Comparison of ENCODE assay signal across 12 cellular contexts in the genomic region with DNA sequence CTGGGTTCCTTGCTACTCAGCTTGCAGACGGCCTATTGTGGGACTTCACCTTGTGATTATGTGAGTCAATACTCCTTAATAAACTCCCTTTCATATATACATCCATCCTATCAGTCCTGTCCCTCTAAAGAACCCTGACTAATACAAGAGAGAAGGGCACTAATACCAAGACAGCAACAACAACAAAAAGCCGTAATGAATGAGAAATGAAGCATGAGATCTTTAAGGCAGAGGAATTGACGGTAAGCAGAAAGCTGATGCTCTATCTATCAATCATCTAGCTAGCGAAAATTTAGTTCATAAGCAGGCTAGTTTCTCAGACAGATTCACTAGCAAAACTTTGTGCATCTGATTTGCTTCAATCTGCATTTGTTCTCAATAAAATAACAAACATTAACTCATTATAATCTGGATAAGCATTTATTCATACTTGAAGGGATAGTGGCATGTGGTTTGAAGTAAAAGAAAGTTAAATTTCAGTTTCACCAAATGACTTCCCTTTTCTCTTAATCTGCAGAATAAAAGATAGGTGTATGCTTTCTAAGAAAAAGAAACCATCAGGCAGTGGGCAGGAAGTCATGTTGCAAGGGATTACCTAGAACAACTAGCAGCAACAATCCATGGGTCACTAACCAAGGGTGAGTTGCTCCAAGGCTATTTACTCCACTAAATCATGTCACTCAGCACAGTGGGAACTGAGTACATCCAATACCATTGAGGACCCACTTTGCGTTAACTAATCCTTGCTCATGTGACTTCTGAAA.
DNase-seq lines count a peak whose midpoint lies in the region; ATAC-seq, FAIRE-seq and TF ChIP-seq lines count a peak whose summit lies in the region.
"Had no signal": no experiment of that assay in that cellular context is flagged by ENCODE, and none has a peak within 500 bp of the region (broad histone marks: within the 10 kb centered on the region; RNA-seq: fewer than 3 reads in every experiment).

No MANE protein-coding gene starts in this region.

- no peaks in the 10 kb centered on the region for H3K27me3 Mint-ChIP-seq in Caco-2 (ENCODE audit: insufficient read depth, unreplicated experiment)
- H3K27me3 Mint-ChIP-seq: CD4-positive, alpha-beta T cell had no signal

- POLR2A ChIA-PET in GM12878 (lab: Charles Lee) (no interaction called here), Caco-2 (lab: Charles Lee) (no interaction called here)

- H3K36me3 Mint-ChIP-seq in Caco-2 (ENCODE audit: insufficient read depth, unreplicated experiment): no peaks in the 10 kb centered on the region

- no peak overlapping the region for H3K27ac Mint-ChIP-seq in Caco-2 (ENCODE audit: unreplicated experiment)
- H3K27ac Mint-ChIP-seq: CD4-positive, alpha-beta T cell had no signal

- peak overlapping the region; percentile 43 for H2AFZ ChIP-seq in GM12878 (ENCODE audit: control insufficient read depth, low read depth, low read length)

- peaks cover 6% of the 10 kb centered on the region; the same call in 2 of the 3 replicates for H3K9me3 ChIP-seq in GM12878 (replicated peaks; ENCODE audit: control insufficient read depth, insufficient read depth, low read length)
- peaks cover 0 to 23% (median 0%) of the 10 kb centered on the region in 11 donors for H3K9me3 ChIP-seq in heart right ventricle
- no peaks in the 10 kb centered on the region; the same call in 1 of the 2 replicates for H3K9me3 ChIP-seq in Caco-2

- peak overlapping the region; percentile 34; the same call in 1 of the 2 replicates for H3K4me2 ChIP-seq in GM12878 (ENCODE audit: control insufficient read depth, insufficient read depth)

- H3K4me3 Mint-ChIP-seq in Caco-2 (ENCODE audit: unreplicated experiment): no peak overlapping the region
- H3K4me3 Mint-ChIP-seq: CD4-positive, alpha-beta T cell had no signal

- no peak for TF ChIP-seq RAD21 in GM12878 (IDR thresholded peaks at IDR 0.05; ENCODE audit: insufficient read depth, low read depth, low read length)

- H3K4me3 ChIP-seq in GM12878 (no peak overlapping the region), heart right ventricle (no peak overlapping the region), Caco-2 (ENCODE audit: low read depth, low read length) (no peak overlapping the region)

- WGBS in GM12878 (ENCODE audit: insufficient coverage, insufficient replicate concordance, low lambda C conversion rate, missing lambda C conversion rate): 43% methylated on average over 5 of the region's 5 CpGs
- 88 to 89% methylated on average over 5 of the region's 5 CpGs for WGBS in heart right ventricle, 2 donors

- no peaks in the 10 kb centered on the region for H3K4me1 Mint-ChIP-seq in Caco-2 (ENCODE audit: low read depth, unreplicated experiment)

- H3K4me1 ChIP-seq in GM12878 (ENCODE audit: control insufficient read depth, insufficient read depth, low read length): peaks cover 16% of the 10 kb centered on the region
- H3K4me1 ChIP-seq in heart right ventricle: no peaks in the 10 kb centered on the region
- no peaks in the 10 kb centered on the region for H3K4me1 ChIP-seq in Caco-2

- in situ Hi-C loops in GM12878 (cut with MboI): no loop called here

- ATAC-seq in GM18861 (IDR thresholded peaks at IDR 0.05; ENCODE audit: unreplicated experiment) (peak; percentile 63), GM21381 (IDR thresholded peaks at IDR 0.05; ENCODE audit: unreplicated experiment) (peak; percentile 44), HG03095 (IDR thresholded peaks at IDR 0.05; ENCODE audit: unreplicated experiment) (peak; percentile 70), GM12878 (peak; percentile 67), heart right ventricle (no peak)
- ATAC-seq: PC-3 had no signal

- H3K9ac ChIP-seq in GM12878 (ENCODE audit: control insufficient read depth, insufficient read depth, low read length): no peak overlapping the region

- TF ChIP-seq CTCF in GM12878 (IDR thresholded peaks at IDR 0.05 in 2 of 3, conservative IDR thresholded peaks at IDR 0.05 in 1 of 3; ENCODE audit: control insufficient read depth in 2 of 3, extremely low read depth in 1 of 3, insufficient read depth in 1 of 3, low read depth in 3 of 3, low read length in 3 of 3) (no peak), heart right ventricle (IDR thresholded peaks at IDR 0.05) (no peak), Caco-2 (IDR thresholded peaks at IDR 0.05; ENCODE audit: insufficient read depth in 1 of 2, low read depth in 1 of 2, low read length in 1 of 2, severe bottlenecking in 1 of 2, unreplicated experiment in 1 of 2) (no peak)

- SMC1A ChIA-PET in GM12878 (lab: Charles Lee; ENCODE audit: uncharacterized antibody, unreplicated experiment): no interaction called here

- TF ChIP-seq POLR2A in GM12878 (IDR thresholded peaks at IDR 0.05; ENCODE audit: low read depth, low read length): no peak

- intact Hi-C loops in GM12878 (cut with micrococcal nuclease; ENCODE audit: unreplicated experiment) (no loop called here), heart right ventricle (cut with DNase I) (no loop called here), Caco-2 (cut with micrococcal nuclease; ENCODE audit: unreplicated experiment) (no loop called here)

- CTCF ChIA-PET in GM12878 (lab: Yijun Ruan, JAX) (interaction anchor here (1.9 kb wide), 1 partner anchor 23 kb away, joined by 5 read pairs; no protein-coding TSS in a partner anchor), Caco-2 (lab: Charles Lee) (no interaction called here)

- no peaks in the 10 kb centered on the region for H4K20me1 ChIP-seq in GM12878 (ENCODE audit: control insufficient read depth, insufficient read depth)

- BruUV-seq in GM12878 (replicated peaks; lab: Mats Ljungman, UMichigan) (no TSS peak), Caco-2 (replicated peaks; lab: Mats Ljungman, UMichigan) (no TSS peak)

- no peaks in the 10 kb centered on the region for H3K27me3 ChIP-seq in GM12878 (replicated peaks in 1 of 2; ENCODE audit: control insufficient read depth in 2 of 2, insufficient read depth in 2 of 2, low read length in 1 of 2)
- H3K27me3 ChIP-seq in heart right ventricle: no peaks in the 10 kb centered on the region
- H3K27me3 ChIP-seq in Caco-2 (replicated peaks; ENCODE audit: control insufficient read depth, insufficient read depth, low read length): no peaks in the 10 kb centered on the region

- RAD21 ChIA-PET in GM12878 (lab: Charles Lee; ENCODE audit: unreplicated experiment): no interaction called here

- H3K27ac ChIP-seq in GM12878 (ENCODE audit: control insufficient read depth, insufficient read depth): peak overlapping the region; percentile 42; the same call in 1 of the 2 replicates
- no peak overlapping the region for H3K27ac ChIP-seq in heart right ventricle

- no peaks in the 10 kb centered on the region for H3K79me2 ChIP-seq in GM12878 (ENCODE audit: control insufficient read depth, insufficient read depth, low read length)

- H3K36me3 ChIP-seq in GM12878 (ENCODE audit: control insufficient read depth in 2 of 2, insufficient read depth in 2 of 2, low read length in 1 of 2): no peaks in the 10 kb centered on the region
- H3K36me3 ChIP-seq in heart right ventricle: no peaks in the 10 kb centered on the region
- H3K36me3 ChIP-seq in Caco-2 (ENCODE audit: control insufficient read depth, insufficient read depth, low read length): no peaks in the 10 kb centered on the region

- FAIRE-seq in GM12878 (lab: Jason Lieb, UNC): no peak

- H3K9me3 Mint-ChIP-seq in Caco-2 (ENCODE audit: unreplicated experiment): peaks cover 5% of the 10 kb centered on the region

- DNase-seq in GM12878 (ENCODE audit: low read depth, low spot score): no peak
- DNase-seq in heart right ventricle: no peak
- no peak for DNase-seq in activated gamma-delta T cell treated with Interleukin-2 at 50 U/mL for 16 hours
- DNase-seq in stimulated activated naive CD4-positive, alpha-beta T cell treated with Interleukin-2 at 50 U/mL for 16 hours (lab: John Stamatoyannopoulos, UW): no peak
- DNase-seq in Caco-2: no peak
- DNase-seq: CD4-positive, alpha-beta T cell; cortex of kidney; NCI-H226; PC-3 had no signal

- no peak for TF ChIP-seq EP300 in GM12878 (IDR thresholded peaks at IDR 0.05; ENCODE audit: borderline replicate concordance in 1 of 2, control insufficient read depth in 1 of 2, low read depth in 2 of 2, low read length in 2 of 2)

TF ChIP-seq in GM12878, 131 proteins besides CTCF, POLR2A, EP300 and RAD21:
- TF ChIP-seq FOXK2 (IDR thresholded peaks at IDR 0.05): no peak
- TF ChIP-seq TCF7 (IDR thresholded peaks at IDR 0.05; ENCODE audit: borderline replicate concordance): no peak
- no peak for TF ChIP-seq FOXM1 (IDR thresholded peaks at IDR 0.05; ENCODE audit: low read depth, low read length)
- TF ChIP-seq SPI1 (IDR thresholded peaks at IDR 0.05; ENCODE audit: borderline replicate concordance, insufficient read depth, low read depth, low read length): peak; percentile 56
- TF ChIP-seq SUZ12 (IDR thresholded peaks at IDR 0.05; ENCODE audit: unreplicated experiment): no peak
- no peak for TF ChIP-seq CBX3 (IDR thresholded peaks at IDR 0.05; ENCODE audit: borderline replicate concordance, low read depth)
- no peak for TF ChIP-seq NR2F1 (conservative IDR thresholded peaks at IDR 0.05)
- TF ChIP-seq, protein P1, sequence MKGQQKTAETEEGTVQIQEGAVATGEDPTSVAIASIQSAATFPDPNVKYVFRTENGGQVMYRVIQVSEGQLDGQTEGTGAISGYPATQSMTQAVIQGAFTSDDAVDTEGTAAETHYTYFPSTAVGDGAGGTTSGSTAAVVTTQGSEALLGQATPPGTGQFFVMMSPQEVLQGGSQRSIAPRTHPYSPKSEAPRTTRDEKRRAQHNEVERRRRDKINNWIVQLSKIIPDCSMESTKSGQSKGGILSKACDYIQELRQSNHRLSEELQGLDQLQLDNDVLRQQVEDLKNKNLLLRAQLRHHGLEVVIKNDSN (IDR thresholded peaks at IDR 0.05; ENCODE audit: borderline replicate concordance, extremely low read length, insufficient read depth, low read depth, low read length): no peak

Comparison
In these comparisons a context has a peak if more than half of its experiments do, and no peak if none do; other contexts are left out.
1. ATAC-seq: peak in GM18861 (single experiment), GM21381 (single experiment), HG03095 (single experiment) and GM12878 (single experiment); none in heart right ventricle (0 of 8).